In the genomic region with DNA sequence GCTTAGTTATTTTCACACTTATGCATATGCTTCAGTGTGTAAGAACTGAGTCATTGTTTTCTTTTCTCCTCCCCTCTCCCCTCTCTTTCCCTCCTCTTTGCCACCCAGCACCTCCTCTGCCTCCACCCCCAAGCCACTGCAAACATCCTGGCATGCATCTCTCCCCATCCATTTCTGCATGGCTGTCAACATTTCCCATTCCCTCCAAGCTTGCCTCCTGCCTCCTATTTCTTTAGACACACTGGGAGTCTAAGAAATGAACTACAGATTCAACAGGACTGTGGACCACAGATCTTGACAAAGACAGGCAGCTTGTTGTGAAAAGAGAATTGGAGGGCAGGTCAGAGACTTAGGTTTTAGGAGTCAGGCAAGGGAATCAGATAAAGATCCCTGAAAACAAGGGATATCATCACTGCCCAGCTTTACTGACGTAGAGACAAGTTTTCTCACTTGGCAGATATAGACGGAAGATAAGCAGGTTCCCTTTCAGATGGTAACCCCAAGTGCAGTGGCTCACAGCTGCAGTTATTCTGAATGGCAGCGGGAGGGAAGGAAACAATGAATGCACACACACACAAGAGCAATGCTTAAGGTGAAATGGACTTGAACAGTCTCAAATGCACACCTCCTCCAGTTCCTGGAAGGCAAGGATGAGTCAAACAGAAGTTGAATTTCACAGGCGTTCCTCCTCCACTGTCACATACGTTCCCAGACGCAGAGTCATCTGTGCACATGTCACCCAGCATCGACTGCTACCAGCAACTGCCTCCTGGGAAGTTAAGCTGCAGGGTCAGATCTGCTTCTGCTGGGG, we compare ENCODE assay signal across 1 cellular context.
TF ChIP-seq lines count a peak whose summit lies in the region.

No MANE protein-coding gene starts in this region.

TF ChIP-seq in SK-N-SH, 30 proteins besides CTCF, POLR2A, EP300 and RAD21 (continued from another document):
- TF ChIP-seq REST (IDR thresholded peaks at IDR 0.05; ENCODE audit: low read depth, low read length) (peak; percentile 61; the same call in 1 of the 2 replicates), USF1 (IDR thresholded peaks at IDR 0.05; ENCODE audit: borderline replicate concordance, low read depth) (no peak), SMC3 (IDR thresholded peaks at IDR 0.05; ENCODE audit: low read depth, low read length) (no peak), NFIC (IDR thresholded peaks at IDR 0.05; ENCODE audit: borderline replicate concordance) (peak; percentile 66; the same call in 1 of the 2 replicates), RXRA (IDR thresholded peaks at IDR 0.05; ENCODE audit: borderline replicate concordance, low read depth) (peak; percentile 76; the same call in 1 of the 2 replicates), NRF1 (IDR thresholded peaks at IDR 0.05; ENCODE audit: low read depth, low read length) (no peak), TAF1 (IDR thresholded peaks at IDR 0.05; ENCODE audit: borderline replicate concordance, low read depth, low read length) (no peak), ELF1 (IDR thresholded peaks at IDR 0.05) (no peak), PBX3 (IDR thresholded peaks at IDR 0.05) (peak; percentile 68; the same call in 1 of the 2 replicates), SIN3A (IDR thresholded peaks at IDR 0.05; ENCODE audit: borderline replicate concordance, low read depth, low read length) (no peak), MEF2A (IDR thresholded peaks at IDR 0.05; ENCODE audit: borderline replicate concordance, low read depth) (no peak), POLR2AphosphoS5 (IDR thresholded peaks at IDR 0.05; ENCODE audit: low read depth, low read length) (peak; percentile 25; the same call in 1 of the 2 replicates), RFX5 (IDR thresholded peaks at IDR 0.05; ENCODE audit: low read length) (no peak)
- TF ChIP-seq, protein P1, sequence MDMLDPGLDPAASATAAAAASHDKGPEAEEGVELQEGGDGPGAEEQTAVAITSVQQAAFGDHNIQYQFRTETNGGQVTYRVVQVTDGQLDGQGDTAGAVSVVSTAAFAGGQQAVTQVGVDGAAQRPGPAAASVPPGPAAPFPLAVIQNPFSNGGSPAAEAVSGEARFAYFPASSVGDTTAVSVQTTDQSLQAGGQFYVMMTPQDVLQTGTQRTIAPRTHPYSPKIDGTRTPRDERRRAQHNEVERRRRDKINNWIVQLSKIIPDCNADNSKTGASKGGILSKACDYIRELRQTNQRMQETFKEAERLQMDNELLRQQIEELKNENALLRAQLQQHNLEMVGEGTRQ (IDR thresholded peaks at IDR 0.05; ENCODE audit: borderline replicate concordance, low read depth, low read length), result no peak
- TF ChIP-seq, protein P2, sequence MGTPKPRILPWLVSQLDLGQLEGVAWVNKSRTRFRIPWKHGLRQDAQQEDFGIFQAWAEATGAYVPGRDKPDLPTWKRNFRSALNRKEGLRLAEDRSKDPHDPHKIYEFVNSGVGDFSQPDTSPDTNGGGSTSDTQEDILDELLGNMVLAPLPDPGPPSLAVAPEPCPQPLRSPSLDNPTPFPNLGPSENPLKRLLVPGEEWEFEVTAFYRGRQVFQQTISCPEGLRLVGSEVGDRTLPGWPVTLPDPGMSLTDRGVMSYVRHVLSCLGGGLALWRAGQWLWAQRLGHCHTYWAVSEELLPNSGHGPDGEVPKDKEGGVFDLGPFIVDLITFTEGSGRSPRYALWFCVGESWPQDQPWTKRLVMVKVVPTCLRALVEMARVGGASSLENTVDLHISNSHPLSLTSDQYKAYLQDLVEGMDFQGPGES (IDR thresholded peaks at IDR 0.05; ENCODE audit: low read depth, low read length), result no peak
